In genomic region chr3:39294446-39295183, GRCh38 we compare ENCODE assay signal across 19 cellular contexts. TPM values are rescaled to one million over a fixed set of nuclear protein-coding genes. Genes with fewer than 3 reads are reported as not detected.
DNase-seq lines count a peak whose midpoint lies in the region; ATAC-seq, FAIRE-seq and TF ChIP-seq lines count a peak whose summit lies in the region.
"Had no signal": no experiment of that assay in that cellular context is flagged by ENCODE, and none has a peak within 500 bp of the region (broad histone marks: within the 10 kb centered on the region; RNA-seq: fewer than 3 reads in every experiment).

No MANE protein-coding gene starts in this region.

- H3K27ac ChIP-seq in HepG2 (ENCODE audit: extremely low read length, insufficient read depth, low read length) (no peak overlapping the region), right lobe of liver (no peak overlapping the region)
- H3K27ac ChIP-seq: esophagus muscularis mucosa, KMS-11 had no signal

- POLR2A ChIA-PET in HepG2 (lab: Yijun Ruan, JAX): no interaction called here

- H3K9me3 ChIP-seq in HepG2 (ENCODE audit: low read length): peaks cover 12% of the 10 kb centered on the region
- H3K9me3 ChIP-seq in right lobe of liver: no peaks in the 10 kb centered on the region

- no peaks in the 10 kb centered on the region for H3K36me3 ChIP-seq in HepG2 (replicated peaks in 1 of 2; ENCODE audit: control insufficient read depth in 1 of 2, insufficient read depth in 2 of 2, low read length in 2 of 2)
- no peaks in the 10 kb centered on the region for H3K36me3 ChIP-seq in right lobe of liver
- H3K36me3 ChIP-seq: esophagus muscularis mucosa had no signal

- H2AFZ ChIP-seq in HepG2 (ENCODE audit: low read length): peak overlapping the region; percentile 12

- H3K4me3 ChIP-seq in HepG2 (replicated peaks in 1 of 3; ENCODE audit: insufficient read depth in 1 of 3, low read depth in 2 of 3, low read length in 3 of 3): peak overlapping the region in 1 of 3 experiments; percentile 20; a peak in 1 of 6 replicates
- H3K4me3 ChIP-seq in right lobe of liver: no peak overlapping the region
- H3K4me3 ChIP-seq: esophagus muscularis mucosa had no signal

- FAIRE-seq in HepG2 (lab: Jason Lieb, UNC): no peak

- no peak for TF ChIP-seq CTCF in HepG2 (CRISPR knock-in tag; IDR thresholded peaks at IDR 0.05)
- no peak for TF ChIP-seq CTCF in right lobe of liver (IDR thresholded peaks at IDR 0.05)
- TF ChIP-seq CTCF in Calu3 (IDR thresholded peaks at IDR 0.05; ENCODE audit: unreplicated experiment): no peak

- intact Hi-C loops in HepG2 (cut with micrococcal nuclease; ENCODE audit: unreplicated experiment) (no loop called here), right lobe of liver (cut with DNase I) (no loop called here), Calu3 (cut with micrococcal nuclease; ENCODE audit: unreplicated experiment) (no loop called here)

- peaks cover 7% of the 10 kb centered on the region for H3K9me3 Mint-ChIP-seq in activated naive CD8-positive, alpha-beta T cell (ENCODE audit: low read depth)
- no peaks in the 10 kb centered on the region for H3K9me3 Mint-ChIP-seq in Calu3 (ENCODE audit: low read depth, unreplicated experiment)
- H3K9me3 Mint-ChIP-seq: type B pancreatic cell had no signal

- no peaks in the 10 kb centered on the region for H4K20me1 ChIP-seq in HepG2 (ENCODE audit: insufficient read depth, low read length)

- TF ChIP-seq EP300 in HepG2 (IDR thresholded peaks at IDR 0.05; ENCODE audit: low read depth in 2 of 2, low read length in 2 of 2) (no peak), HepG2 (CRISPR knock-in tag; IDR thresholded peaks at IDR 0.05; ENCODE audit: borderline replicate concordance) (no peak)

- no peaks in the 10 kb centered on the region for H3K27me3 Mint-ChIP-seq in activated naive CD8-positive, alpha-beta T cell
- no peaks in the 10 kb centered on the region for H3K27me3 Mint-ChIP-seq in Calu3 (ENCODE audit: unreplicated experiment)
- H3K27me3 Mint-ChIP-seq: type B pancreatic cell had no signal

- in situ Hi-C loops in HepG2 (cut with HindIII; ENCODE audit: extremely low pct_ligation_motif_present, low pct_unique_long_range_greater_than_20kb): no loop called here

- peak overlapping the region; percentile 40 for H3K4me2 ChIP-seq in HepG2 (ENCODE audit: low read depth, low read length)
- H3K4me2 ChIP-seq: KMS-11 had no signal

- no peaks in the 10 kb centered on the region for H3K79me2 ChIP-seq in HepG2 (ENCODE audit: insufficient read depth, low read length)

- TF ChIP-seq POLR2A in HepG2 (IDR thresholded peaks at IDR 0.05; ENCODE audit: insufficient read depth in 1 of 2, low read depth in 2 of 2, low read length in 2 of 2): no peak
- no peak for TF ChIP-seq POLR2A in right lobe of liver (IDR thresholded peaks at IDR 0.05)

- BruUV-seq in HepG2 (replicated peaks; lab: Mats Ljungman, UMichigan) (no TSS peak), Calu3 (replicated peaks; lab: Mats Ljungman, UMichigan) (no TSS peak)

- 21% methylated on average over 10 of the region's 10 CpGs for WGBS in HepG2 (ENCODE audit: low lambda C conversion rate)
- WGBS in right lobe of liver (ENCODE audit: insufficient coverage, low coverage, low lambda C conversion rate, missing lambda C conversion rate): 65% methylated on average over 4 of the region's 10 CpGs

- peak overlapping the region; percentile 20 for H3K4me3 Mint-ChIP-seq in activated naive CD8-positive, alpha-beta T cell
- no peak overlapping the region for H3K4me3 Mint-ChIP-seq in Calu3 (ENCODE audit: low read depth, unreplicated experiment)
- H3K4me3 Mint-ChIP-seq: nephron; stimulated activated memory B cell treated with anti-CD40 and anti-IgM and Interleukin-4, amounts not matched to agents 10 μg/mL and 1 μg/mL and 100 μg/mL, for 72 hours; type B pancreatic cell had no signal

- H3K27ac Mint-ChIP-seq in activated naive CD8-positive, alpha-beta T cell: peak overlapping the region; percentile 81
- H3K27ac Mint-ChIP-seq in Calu3 (ENCODE audit: unreplicated experiment): no peak overlapping the region
- H3K27ac Mint-ChIP-seq: nephron; stimulated activated memory B cell treated with anti-CD40 and anti-IgM and Interleukin-4, amounts not matched to agents 10 μg/mL and 1 μg/mL and 100 μg/mL, for 72 hours; type B pancreatic cell had no signal

- ATAC-seq in HepG2: peak; percentile 8; the same call in 1 of the 3 replicates
- no peak for ATAC-seq in right lobe of liver

- no peak for DNase-seq in HepG2 (ENCODE audit: low spot score)
- DNase-seq in right lobe of liver: no peak
- DNase-seq in HT1080 (ENCODE audit: low read depth): peak; percentile 21
- no peak for DNase-seq in SK-N-DZ (ENCODE audit: low spot score)
- DNase-seq in activated gamma-delta T cell (lab: John Stamatoyannopoulos, UW): no peak
- DNase-seq in Calu3: no peak
- no peak for DNase-seq in NCI-H446 (lab: John Stamatoyannopoulos, UW)
- DNase-seq: central memory CD4-positive, alpha-beta T cell; mesendoderm; NCI-H1048; NCI-H69 had no signal

- H3K9ac ChIP-seq in HepG2 (ENCODE audit: insufficient read depth, low read depth, low read length): no peak overlapping the region
- H3K9ac ChIP-seq: KMS-11 had no signal

- peaks cover 63% of the 10 kb centered on the region for H3K4me1 ChIP-seq in HepG2 (ENCODE audit: insufficient read depth, low read length)
- H3K4me1 ChIP-seq in right lobe of liver: peaks cover 0 to 41% (median 9%) of the 10 kb centered on the region in 4 donors

- no peak for TF ChIP-seq RAD21 in HepG2 (CRISPR knock-in tag; IDR thresholded peaks at IDR 0.05)

- peaks cover 9% of the 10 kb centered on the region for H3K36me3 Mint-ChIP-seq in activated naive CD8-positive, alpha-beta T cell
- no peaks in the 10 kb centered on the region for H3K36me3 Mint-ChIP-seq in Calu3 (ENCODE audit: insufficient read depth, unreplicated experiment)
- H3K36me3 Mint-ChIP-seq: type B pancreatic cell had no signal

- CTCF ChIA-PET in HepG2 (lab: Yijun Ruan, JAX; ENCODE audit: low intra/inter-chr PET ratio, low total read pairs): no interaction called here
- CTCF ChIA-PET in Calu3 (lab: Charles Lee): no interaction called here

- peaks cover 50% of the 10 kb centered on the region for H3K4me1 Mint-ChIP-seq in activated naive CD8-positive, alpha-beta T cell (ENCODE audit: low read depth)
- peaks cover 10% of the 10 kb centered on the region for H3K4me1 Mint-ChIP-seq in Calu3 (ENCODE audit: low read depth, unreplicated experiment)
- H3K4me1 Mint-ChIP-seq: nephron had no signal

- H3K27me3 ChIP-seq in HepG2 (ENCODE audit: control insufficient read depth in 1 of 2, insufficient read depth in 2 of 2, low read length in 2 of 2) (peaks cover 0 to 1% of the 10 kb centered on the region in 2 experiments; a peak in 2 of 5 replicates), right lobe of liver (no peaks in the 10 kb centered on the region)
- H3K27me3 ChIP-seq: esophagus muscularis mucosa had no signal

RNA-seq across cellular contexts. Expression of gene CX3CR1, which starts 14.8 kb away (rescaled TPM):
- total RNA-seq in HepG2 (2016; rRNA removed; fragmentation: Illumina TruSeq; extraction: Trizol) (not detected in 2 replicates), right lobe of liver (1 to 10 TPM in 1 of 6 experiments, under 1 TPM in 4, not detected in 1; 0.25 to 1.8 (median 0.72) TPM), Calu3 (2022) (not detected in 2 replicates)
- not detected in 2 replicates for total RNA-seq in HepG2 (2016; cell fraction: cytosol; rRNA removed; fragmentation: Illumina TruSeq; extraction: Trizol; ENCODE audit: low read depth)
- total RNA-seq in HepG2 (2016; cell fraction: insoluble cytoplasmic fraction; rRNA removed; fragmentation: Illumina TruSeq; extraction: Trizol): not detected in 2 replicates
- total RNA-seq in HepG2 (2016; cell fraction: membrane; rRNA removed; fragmentation: Illumina TruSeq; extraction: Trizol): not detected in 2 replicates
- total RNA-seq in HepG2 (2016; cell fraction: nucleus; rRNA removed; fragmentation: Illumina TruSeq; extraction: Trizol): not detected in 2 replicates
- not detected in 2 replicates for polyA plus RNA-seq in HepG2 (2011; rRNA removed)
- 0.01 TPM in 1 of 2 replicates, not detected in the other for polyA plus RNA-seq in HepG2 (2011; cell fraction: cytosol; rRNA removed)
- not detected in 2 replicates for polyA plus RNA-seq in HepG2 (2011; cell fraction: nucleus; rRNA removed)
- polyA plus RNA-seq in HepG2 (2012): not detected in 2 replicates
- polyA plus RNA-seq in HepG2 (2016; cell fraction: cytosol; fragmentation: Illumina TruSeq; extraction: Trizol; ENCODE audit: low read depth): not detected in 2 replicates
- polyA plus RNA-seq in HepG2 (2016; cell fraction: insoluble cytoplasmic fraction; fragmentation: Illumina TruSeq; extraction: Trizol; ENCODE audit: low read depth): not detected in 2 replicates
- polyA plus RNA-seq in HepG2 (2016; cell fraction: membrane; fragmentation: Illumina TruSeq; extraction: Trizol; ENCODE audit: low read depth): not detected in 2 replicates
- not detected in 2 replicates for polyA plus RNA-seq in HepG2 (2016; cell fraction: nucleus; fragmentation: Illumina TruSeq; extraction: Trizol; ENCODE audit: insufficient read depth, low read depth)
- polyA minus RNA-seq in HepG2 (2011; rRNA and poly(A)+ RNA removed; ENCODE audit: low replicate concordance): 0.14 TPM in 1 of 2 replicates, not detected in the other
- polyA minus RNA-seq in HepG2 (2011; cell fraction: cytosol; rRNA and poly(A)+ RNA removed): not detected in 2 replicates
- polyA minus RNA-seq in HepG2 (2011; cell fraction: nucleus; rRNA and poly(A)+ RNA removed): not detected in 2 replicates
- total RNA-seq in HT1080 (2014; rRNA removed; shearing (Covaris generic)): not detected in 2 replicates
- polyA plus RNA-seq in HT1080 (2015; cell fraction: cytosol; rRNA removed): not detected in 2 replicates
- not detected in 2 replicates for polyA plus RNA-seq in HT1080 (2015; cell fraction: nucleus; rRNA removed)
- polyA plus RNA-seq in SK-N-DZ (2014; cell fraction: cytosol; rRNA removed): not detected in 2 replicates
- polyA plus RNA-seq in SK-N-DZ (2014; cell fraction: nucleus; rRNA removed): not detected in 2 replicates
- polyA plus RNA-seq: AG04450 had no signal

RNA-seq across cellular contexts. Expression of gene CCR8, which starts 34.9 kb away (rescaled TPM):
- not detected in 2 replicates for total RNA-seq in HepG2 (2016; rRNA removed; fragmentation: Illumina TruSeq; extraction: Trizol)
- total RNA-seq in HepG2 (2016; cell fraction: cytosol; rRNA removed; fragmentation: Illumina TruSeq; extraction: Trizol; ENCODE audit: low read depth): not detected in 2 replicates
- total RNA-seq in HepG2 (2016; cell fraction: insoluble cytoplasmic fraction; rRNA removed; fragmentation: Illumina TruSeq; extraction: Trizol): not detected in 2 replicates
- total RNA-seq in HepG2 (2016; cell fraction: membrane; rRNA removed; fragmentation: Illumina TruSeq; extraction: Trizol): not detected in 2 replicates
- not detected in 2 replicates for total RNA-seq in HepG2 (2016; cell fraction: nucleus; rRNA removed; fragmentation: Illumina TruSeq; extraction: Trizol)
- not detected in 2 replicates for polyA plus RNA-seq in HepG2 (2011; rRNA removed)
- not detected in 2 replicates for polyA plus RNA-seq in HepG2 (2011; cell fraction: cytosol; rRNA removed)
- polyA plus RNA-seq in HepG2 (2011; cell fraction: nucleus; rRNA removed): not detected in 2 replicates
- polyA plus RNA-seq in HepG2 (2012): not detected in 2 replicates
- not detected in 2 replicates for polyA plus RNA-seq in HepG2 (2016; cell fraction: cytosol; fragmentation: Illumina TruSeq; extraction: Trizol; ENCODE audit: low read depth)
- polyA plus RNA-seq in HepG2 (2016; cell fraction: insoluble cytoplasmic fraction; fragmentation: Illumina TruSeq; extraction: Trizol; ENCODE audit: low read depth): not detected in 2 replicates
- polyA plus RNA-seq in HepG2 (2016; cell fraction: membrane; fragmentation: Illumina TruSeq; extraction: Trizol; ENCODE audit: low read depth): not detected in 2 replicates
- polyA plus RNA-seq in HepG2 (2016; cell fraction: nucleus; fragmentation: Illumina TruSeq; extraction: Trizol; ENCODE audit: insufficient read depth, low read depth): not detected in 2 replicates
- not detected in 2 replicates for polyA minus RNA-seq in HepG2 (2011; rRNA and poly(A)+ RNA removed; ENCODE audit: low replicate concordance)
- not detected in 2 replicates for polyA minus RNA-seq in HepG2 (2011; cell fraction: cytosol; rRNA and poly(A)+ RNA removed)
- polyA minus RNA-seq in HepG2 (2011; cell fraction: nucleus; rRNA and poly(A)+ RNA removed): not detected in 2 replicates
- not detected for total RNA-seq in right lobe of liver
- total RNA-seq in HT1080 (2014; rRNA removed; shearing (Covaris generic)): not detected in 2 replicates
- polyA plus RNA-seq in HT1080 (2015; cell fraction: cytosol; rRNA removed): not detected in 2 replicates
- not detected in 2 replicates for polyA plus RNA-seq in HT1080 (2015; cell fraction: nucleus; rRNA removed)
- not detected in 2 replicates for polyA plus RNA-seq in SK-N-DZ (2014; cell fraction: cytosol; rRNA removed)
- not detected in 2 replicates for polyA plus RNA-seq in SK-N-DZ (2014; cell fraction: nucleus; rRNA removed)
- total RNA-seq in Calu3 (2022): not detected in 2 replicates
- total RNA-seq: esophagus muscularis mucosa, OCI-LY7 had no signal
- polyA plus RNA-seq: AG04450 had no signal
